14 cellular contexts compared by ENCODE assay signal in genomic region chr15:65460948-65461347, GRCh38. TPM values are rescaled to one million over a fixed set of nuclear protein-coding genes. Genes with fewer than 3 reads are reported as not detected.
DNase-seq lines count a peak whose midpoint lies in the region; ATAC-seq and TF ChIP-seq lines count a peak whose summit lies in the region.
"Had no signal": no experiment of that assay in that cellular context is flagged by ENCODE, and none has a peak within 500 bp of the region (broad histone marks: within the 10 kb centered on the region; RNA-seq: fewer than 3 reads in every experiment).

No MANE protein-coding gene starts in this region.

- no peaks in the 10 kb centered on the region for H3K27me3 Mint-ChIP-seq in CD4-positive, alpha-beta memory T cell
- no peaks in the 10 kb centered on the region for H3K27me3 Mint-ChIP-seq in activated naive CD8-positive, alpha-beta T cell treated with anti-CD3 and anti-CD28 coated beads, Interleukin-2, amount 10 ng/mL, durations not matched to agents 7 days and 5 days

- no peaks in the 10 kb centered on the region for H3K27me3 ChIP-seq in CD4-positive, alpha-beta memory T cell (ENCODE audit: insufficient read depth, low read length)
- no peaks in the 10 kb centered on the region for H3K27me3 ChIP-seq in psoas muscle (ENCODE audit: insufficient read depth in 3 of 3, low read length in 2 of 3)
- H3K27me3 ChIP-seq: cardiac muscle cell, neutrophil, Peyer's patch had no signal

- TF ChIP-seq CTCF in retinal pigment epithelial cell (conservative IDR thresholded peaks at IDR 0.05; ENCODE audit: low read depth, low read length) (no peak), psoas muscle (IDR thresholded peaks at IDR 0.05) (no peak)

- CTCF ChIA-PET in CD4-positive, alpha-beta memory T cell (lab: Charles Lee; ENCODE audit: partially characterized antibody): no interaction called here

- no peak for DNase-seq in CD4-positive, alpha-beta memory T cell
- DNase-seq in HT1080 (ENCODE audit: low read depth) (peak; percentile 67), retinal pigment epithelial cell (ENCODE audit: low read depth) (peak; percentile 6), left colon (no peak), psoas muscle (no peak), Kasumi-1 (lab: John Stamatoyannopoulos, UW) (no peak)
- no peak for DNase-seq in activated naive CD8-positive, alpha-beta T cell treated with anti-CD3 and anti-CD28 coated beads, Interleukin-2, amount 10 ng/mL, durations not matched to agents 7 days and 5 days
- DNase-seq: KG1, kidney glomerular epithelial cell, NCI-H2171 treated with DMSO at 0.1 percent for 48 hours, Peyer's patch had no signal

- peaks cover 0 to under 1% (median 0%) of the 10 kb centered on the region in 4 donors for H3K4me1 Mint-ChIP-seq in CD4-positive, alpha-beta memory T cell
- H3K4me1 Mint-ChIP-seq in activated naive CD8-positive, alpha-beta T cell treated with anti-CD3 and anti-CD28 coated beads, Interleukin-2, amount 10 ng/mL, durations not matched to agents 7 days and 5 days: peaks cover 6% of the 10 kb centered on the region

- no peak overlapping the region for H3K27ac ChIP-seq in CD4-positive, alpha-beta memory T cell (ENCODE audit: low read depth, low read length)
- H3K27ac ChIP-seq in psoas muscle: no peak overlapping the region
- H3K27ac ChIP-seq: cardiac muscle cell, neutrophil, Peyer's patch had no signal

- peak; percentile 68 for ATAC-seq in activated naive CD8-positive, alpha-beta T cell treated with anti-CD3 and anti-CD28 coated beads, Interleukin-2, amount 10 ng/mL, durations not matched to agents 7 days and 5 days (ENCODE audit: low read depth)
- ATAC-seq in HG03460 (IDR thresholded peaks at IDR 0.05; ENCODE audit: unreplicated experiment) (no peak), left colon (no peak), psoas muscle (no peak)

- H3K36me3 ChIP-seq in CD4-positive, alpha-beta memory T cell (ENCODE audit: insufficient read depth, low read length): peaks cover 49% of the 10 kb centered on the region
- H3K36me3 ChIP-seq in psoas muscle (ENCODE audit: insufficient read depth in 1 of 2, low read depth in 1 of 2): peaks cover 2 to 100% of the 10 kb centered on the region in 2 donors

- H3K27ac Mint-ChIP-seq in CD4-positive, alpha-beta memory T cell: peak overlapping the region in 6 of 7 donors; percentile 36 to 81 (median 64)
- no peak overlapping the region for H3K27ac Mint-ChIP-seq in activated naive CD8-positive, alpha-beta T cell treated with anti-CD3 and anti-CD28 coated beads, Interleukin-2, amount 10 ng/mL, durations not matched to agents 7 days and 5 days

- no peaks in the 10 kb centered on the region for H3K9me3 ChIP-seq in CD4-positive, alpha-beta memory T cell (ENCODE audit: control insufficient read depth in 1 of 2, low read length in 2 of 2)
- no peaks in the 10 kb centered on the region for H3K9me3 ChIP-seq in psoas muscle
- H3K9me3 ChIP-seq: neutrophil, Peyer's patch had no signal

- H3K36me3 Mint-ChIP-seq in CD4-positive, alpha-beta memory T cell: peaks cover 39 to 64% of the 10 kb centered on the region in 2 donors
- H3K36me3 Mint-ChIP-seq in activated naive CD8-positive, alpha-beta T cell treated with anti-CD3 and anti-CD28 coated beads, Interleukin-2, amount 10 ng/mL, durations not matched to agents 7 days and 5 days: peaks cover 25% of the 10 kb centered on the region

- no peaks in the 10 kb centered on the region for H3K9me3 Mint-ChIP-seq in CD4-positive, alpha-beta memory T cell
- no peaks in the 10 kb centered on the region for H3K9me3 Mint-ChIP-seq in activated naive CD8-positive, alpha-beta T cell treated with anti-CD3 and anti-CD28 coated beads, Interleukin-2, amount 10 ng/mL, durations not matched to agents 7 days and 5 days

- no peaks in the 10 kb centered on the region for H3K4me1 ChIP-seq in CD4-positive, alpha-beta memory T cell (ENCODE audit: insufficient read depth, low read length)
- no peaks in the 10 kb centered on the region for H3K4me1 ChIP-seq in psoas muscle
- H3K4me1 ChIP-seq: Peyer's patch had no signal

- WGBS in psoas muscle, 3 donors: 92 to 94% (median 93%) methylated on average over 4 of the region's 4 CpGs

- POLR2A ChIA-PET in CD4-positive, alpha-beta memory T cell (lab: Charles Lee; ENCODE audit: partially characterized antibody): no interaction called here
- POLR2A ChIA-PET in activated naive CD8-positive, alpha-beta T cell treated with anti-CD3 and anti-CD28 coated beads, Interleukin-2, amount 10 ng/mL, durations not matched to agents 7 days and 5 days (lab: Charles Lee): no interaction called here

- H3K4me3 ChIP-seq in CD4-positive, alpha-beta memory T cell (ENCODE audit: low read length in 2 of 2): no peak overlapping the region
- no peak overlapping the region for H3K4me3 ChIP-seq in retinal pigment epithelial cell (ENCODE audit: low read length)
- no peak overlapping the region for H3K4me3 ChIP-seq in psoas muscle
- H3K4me3 ChIP-seq: cardiac muscle cell, Peyer's patch had no signal

- H3K4me3 Mint-ChIP-seq in CD4-positive, alpha-beta memory T cell: no peak overlapping the region
- no peak overlapping the region for H3K4me3 Mint-ChIP-seq in activated naive CD8-positive, alpha-beta T cell treated with anti-CD3 and anti-CD28 coated beads, Interleukin-2, amount 10 ng/mL, durations not matched to agents 7 days and 5 days

- intact Hi-C loops in CD4-positive, alpha-beta memory T cell (cut with micrococcal nuclease): no loop called here
- intact Hi-C loops in left colon (cut with DNase I, micrococcal nuclease) (no loop called here), psoas muscle (cut with DNase I) (no loop called here)

RNA-seq across cellular contexts. Expression of gene IGDCC4, which starts 38.2 kb away (rescaled TPM):
- total RNA-seq in CD4-positive, alpha-beta memory T cell: under 1 TPM; 0.06 to 0.22 TPM
- under 1 TPM in 1 of 2 donors, not detected in 1; 0.24 TPM for polyA plus RNA-seq in CD4-positive, alpha-beta memory T cell
- 0.07 and 0.10 TPM in 2 replicates for total RNA-seq in HT1080 (2014; rRNA removed; shearing (Covaris generic))
- 0.14 and 0.25 TPM in 2 replicates for polyA plus RNA-seq in HT1080 (2015; cell fraction: cytosol; rRNA removed)
- 0.88 and 1.4 TPM in 2 replicates for polyA plus RNA-seq in HT1080 (2015; cell fraction: nucleus; rRNA removed)
- total RNA-seq in activated naive CD8-positive, alpha-beta T cell treated with anti-CD3 and anti-CD28 coated beads, Interleukin-2, amount 10 ng/mL, durations not matched to agents 7 days and 5 days: under 1 TPM; 0.06 to 0.14 TPM
- total RNA-seq in left colon: 1 to 10 TPM in 1 of 2 donors, under 1 TPM in 1; 0.43 to 1.7 TPM
- total RNA-seq in psoas muscle: 10 to 100 TPM in 2 of 4 donors, 1 to 10 TPM in 2; 4.8 to 34.1 (median 10.4) TPM
- 1 to 10 TPM; 2.7 to 4.6 (median 3.8) TPM for polyA plus RNA-seq in psoas muscle

RNA-seq across cellular contexts. Expression of gene DPP8, which starts 56.5 kb away (rescaled TPM):
- total RNA-seq in CD4-positive, alpha-beta memory T cell: 10 to 100 TPM; 54.0 to 58.6 TPM
- polyA plus RNA-seq in CD4-positive, alpha-beta memory T cell: 10 to 100 TPM; 39.2 to 51.6 TPM
- total RNA-seq in HT1080 (2014; rRNA removed; shearing (Covaris generic)): 26.3 and 30.6 TPM in 2 replicates
- 21.3 and 27.4 TPM in 2 replicates for polyA plus RNA-seq in HT1080 (2015; cell fraction: cytosol; rRNA removed)
- polyA plus RNA-seq in HT1080 (2015; cell fraction: nucleus; rRNA removed): 40.0 and 41.7 TPM in 2 replicates
- total RNA-seq in activated naive CD8-positive, alpha-beta T cell treated with anti-CD3 and anti-CD28 coated beads, Interleukin-2, amount 10 ng/mL, durations not matched to agents 7 days and 5 days: 10 to 100 TPM; 48.7 to 52.2 TPM
- 10 to 100 TPM; 36.1 to 36.4 TPM for total RNA-seq in left colon
- 10 to 100 TPM; 29.7 to 39.6 (median 34.3) TPM for total RNA-seq in psoas muscle
- polyA plus RNA-seq in psoas muscle: 10 to 100 TPM in 1 of 3 donors, 1 to 10 TPM in 2; 9.1 to 38.0 (median 9.6) TPM

Comparison
In these comparisons a context has a peak if more than half of its experiments do, and no peak if none do; other contexts are left out.
1. DNase-seq: peak in HT1080 (single experiment) and retinal pigment epithelial cell (single experiment); none in CD4-positive, alpha-beta memory T cell (0 of 5), activated naive CD8-positive, alpha-beta T cell treated with anti-CD3 and anti-CD28 coated beads, Interleukin-2, amount 10 ng/mL, durations not matched to agents 7 days and 5 days (single experiment), left colon (0 of 2), psoas muscle (0 of 2) and Kasumi-1 (0 of 2).